In the genomic region with DNA sequence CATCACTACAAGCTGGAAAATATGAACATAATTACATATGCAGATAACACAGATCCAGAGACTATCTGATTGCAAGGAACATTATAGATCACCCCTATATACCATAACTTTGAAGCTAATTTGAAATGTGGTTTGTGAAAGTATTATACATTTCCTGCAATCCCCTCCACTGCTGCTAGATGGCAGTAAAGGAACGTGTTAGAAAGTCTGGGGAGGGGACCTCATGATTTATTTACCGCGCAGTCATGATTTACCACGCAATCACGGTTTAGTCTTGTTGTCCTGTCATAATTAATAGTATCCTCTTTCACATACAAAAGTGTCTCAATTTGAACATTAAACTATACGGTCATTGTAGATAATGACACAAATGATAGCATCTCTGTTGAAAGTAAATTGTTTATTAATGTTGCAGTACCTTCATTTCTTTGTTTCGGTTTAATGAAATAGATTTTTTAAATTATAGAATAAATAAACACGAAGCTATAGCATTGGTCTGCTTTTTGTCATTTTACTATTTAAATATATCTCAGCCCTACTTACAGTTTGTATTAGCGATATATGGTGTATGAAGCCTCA, we compare ENCODE assay signal across 8 cellular contexts.
DNase-seq lines count a peak whose midpoint lies in the region; ATAC-seq and TF ChIP-seq lines count a peak whose summit lies in the region.

No MANE protein-coding gene starts in this region.

- DNase-seq in AG10803 (ENCODE audit: low read depth) (peak; percentile 40), Karpas-422 (peak; percentile 81), SK-MEL-5 (ENCODE audit: low read depth, low spot score) (peak; percentile 90), ascending aorta (ENCODE audit: low spot score in 2 of 2) (no peak), immature natural killer cell (peak; percentile 40 to 49 (median 42))
- peak; percentile 29 for DNase-seq in stimulated activated CD4-positive, alpha-beta T cell treated with anti-CD3 and anti-CD28 coated beads, Interleukin-4, amount 100 ng/mL, for 1 hour

- H3K9ac ChIP-seq in Karpas-422 (ENCODE audit: low read length) = no peak overlapping the region

- H4K20me1 ChIP-seq in Karpas-422 (ENCODE audit: insufficient read depth, low read depth, low read length) = no peaks in the 10 kb centered on the region

- H3K4me3 Mint-ChIP-seq in immature natural killer cell = no peak overlapping the region

- intact Hi-C loops in ascending aorta (cut with DNase I) = no loop called here

- no peaks in the 10 kb centered on the region for H3K9me2 ChIP-seq in Karpas-422 (replicated peaks; ENCODE audit: insufficient read depth, low read length)

- H3K4me1 ChIP-seq in Karpas-422 (ENCODE audit: low read length) (no peaks in the 10 kb centered on the region), ascending aorta (no peaks in the 10 kb centered on the region)

- no peak for ATAC-seq in GM21737 (IDR thresholded peaks at IDR 0.05; ENCODE audit: unreplicated experiment)

- H3K36me3 Mint-ChIP-seq in immature natural killer cell = no peaks in the 10 kb centered on the region

- no peak overlapping the region for H3K27ac Mint-ChIP-seq in immature natural killer cell

- in situ Hi-C loops in SK-MEL-5 (cut with HindIII; ENCODE audit: low pct_unique_long_range_greater_than_20kb, low sequenced_read_pairs) = no loop called here

- H3K9me3 Mint-ChIP-seq in immature natural killer cell = no peaks in the 10 kb centered on the region

- H3K4me3 ChIP-seq in AG10803 (ENCODE audit: low read length) = no peak overlapping the region
- H3K4me3 ChIP-seq in GM12875 (ENCODE audit: low read depth, low read length) = no peak overlapping the region
- H3K4me3 ChIP-seq in Karpas-422 (ENCODE audit: low read length) = no peak overlapping the region
- no peak overlapping the region for H3K4me3 ChIP-seq in ascending aorta

- H3K27me3 ChIP-seq in Karpas-422 (ENCODE audit: low read length) (no peaks in the 10 kb centered on the region), ascending aorta (no peaks in the 10 kb centered on the region)

- H2AFZ ChIP-seq in Karpas-422 (ENCODE audit: low read length) = no peak overlapping the region

- H3K79me2 ChIP-seq in Karpas-422 (ENCODE audit: low read length) = no peaks in the 10 kb centered on the region

- H3K36me3 ChIP-seq in Karpas-422 (ENCODE audit: insufficient read depth, low read length) = no peaks in the 10 kb centered on the region
- H3K36me3 ChIP-seq in ascending aorta = no peaks in the 10 kb centered on the region

- H3K9me3 ChIP-seq in Karpas-422 (ENCODE audit: low read length) = no peaks in the 10 kb centered on the region
- H3K9me3 ChIP-seq in ascending aorta = no peaks in the 10 kb centered on the region

- TF ChIP-seq CTCF in AG10803 (conservative IDR thresholded peaks at IDR 0.05; ENCODE audit: low read length) (peak; percentile 97), GM12875 (IDR thresholded peaks at IDR 0.05; ENCODE audit: borderline replicate concordance, insufficient read depth, low read depth, low read length) (peak; percentile 75; the same call in 1 of the 2 replicates), ascending aorta (IDR thresholded peaks at IDR 0.05) (peak; percentile 37 to 73 (median 70))

- H3K27me3 Mint-ChIP-seq in immature natural killer cell (ENCODE audit: low read depth in 3 of 3) = peaks cover 0 to 2% (median 2%) of the 10 kb centered on the region in 3 donors

- H3K27ac ChIP-seq in Karpas-422 (ENCODE audit: low read length) (no peak overlapping the region), ascending aorta (no peak overlapping the region)

- no peak overlapping the region for H3K4me2 ChIP-seq in Karpas-422 (ENCODE audit: low read depth, low read length, poor library complexity, severe bottlenecking)

- peaks cover 0 to 10% of the 10 kb centered on the region in 2 donors for H3K4me1 Mint-ChIP-seq in immature natural killer cell

Comparison
In these comparisons a context has a peak if more than half of its experiments do, and no peak if none do; other contexts are left out.
1. DNase-seq: peak in AG10803 (single experiment), Karpas-422 (single experiment), SK-MEL-5 (single experiment), immature natural killer cell (3 of 3) and stimulated activated CD4-positive, alpha-beta T cell treated with anti-CD3 and anti-CD28 coated beads, Interleukin-4, amount 100 ng/mL, for 1 hour (single experiment); none in ascending aorta (0 of 2).
2. Peak in every context shown above with its lines, with median percentiles within 50 percentile points of each other: CTCF ChIP-seq.